Comparison of ENCODE assay signal across 25 cellular contexts in the genomic region with DNA sequence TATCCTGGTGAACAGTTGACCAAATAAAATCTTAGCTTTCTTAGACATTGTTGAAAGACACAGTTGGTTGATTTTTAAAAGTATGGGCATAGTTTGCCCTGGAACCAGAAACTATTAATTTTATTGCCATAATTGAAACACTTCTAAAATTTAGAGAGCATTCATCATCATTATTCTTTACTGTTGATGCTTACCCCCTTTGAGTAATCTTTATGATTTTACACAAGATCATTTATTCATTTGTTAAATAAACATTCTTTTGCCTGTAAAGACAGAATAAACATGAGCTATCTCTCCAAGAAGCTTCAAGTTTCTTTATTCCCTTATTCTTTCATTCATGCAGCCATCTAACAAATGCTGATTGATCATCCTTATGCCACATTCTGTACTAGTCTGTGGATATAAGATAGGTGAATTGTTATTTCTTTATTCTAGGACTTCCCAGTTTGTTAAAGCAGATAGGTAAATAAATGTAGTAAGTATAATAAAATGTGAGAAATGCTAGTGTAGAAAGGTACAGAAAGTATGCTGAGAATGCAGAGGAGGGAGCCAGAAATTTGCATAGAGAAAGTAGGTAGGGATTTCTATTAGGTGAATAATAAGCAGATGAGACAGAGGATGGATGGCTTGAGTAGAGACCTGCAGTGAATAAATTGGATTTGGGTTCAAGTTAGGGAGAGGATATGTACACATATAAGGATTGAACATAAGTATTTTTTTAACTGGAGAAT. TPM values are rescaled to one million over a fixed set of nuclear protein-coding genes. Genes with fewer than 3 reads are reported as not detected.
"Had no signal": no experiment of that assay in that cellular context is flagged by ENCODE, and none has a peak within 500 bp of the region (broad histone marks: within the 10 kb centered on the region; RNA-seq: fewer than 3 reads in every experiment).

No MANE protein-coding gene starts in this region.

- DNase-seq: activated CD4-positive, alpha-beta T cell treated with anti-CD3 and anti-CD28 coated beads for 48 hours; activated CD4-positive, alpha-beta T cell treated with anti-CD3 and anti-CD28 coated beads, Interleukin-2, amount 50 U/mL, for 4 hours; activated CD8-positive, alpha-beta memory T cell treated with anti-CD3 and anti-CD28 coated beads, Interleukin-2, amount 50 U/mL, for 48 hours; activated CD8-positive, alpha-beta T cell treated with anti-CD3 and anti-CD28 coated beads, Interleukin-2, amount 10 ng/mL, durations not matched to agents 7 days and 5 days; activated naive CD4-positive, alpha-beta T cell treated with anti-CD3 and anti-CD28 coated beads, Interleukin-2, amount 50 U/mL, for 16 hours; activated naive CD8-positive, alpha-beta T cell treated with anti-CD3 and anti-CD28 coated beads, Interleukin-2, amount 10 ng/mL, durations not matched to agents 7 days and 5 days; activated T-cell treated with anti-CD3 and anti-CD28 coated beads, Interleukin-2, amount 50 U/mL, for 1 hour; adrenal gland; anterior cingulate cortex; cerebellar nuclear complex; Karpas-422; MM.1S; NCI-H1105; NCI-H1436; NCI-H1694 treated with DMSO at 0.1 percent for 48 hours; NCI-H2029 treated with DMSO at 0.1 percent for 48 hours; NCI-H345; NCI-H510A; NCI-H526 treated with DMSO at 0.1 percent for 48 hours; SIG-M5; T-cell; WERI-Rb-1 had no signal

- ATAC-seq: activated CD8-positive, alpha-beta T cell treated with anti-CD3 and anti-CD28 coated beads, Interleukin-2, amount 10 ng/mL, durations not matched to agents 7 days and 5 days; T-cell had no signal

- H3K36me3 ChIP-seq: adrenal gland, WERI-Rb-1 had no signal

- H3K9me3 ChIP-seq: adrenal gland had no signal

- H3K27me3 ChIP-seq: adrenal gland had no signal

- H3K27ac ChIP-seq: adrenal gland, WERI-Rb-1 had no signal

- H3K4me1 ChIP-seq: adrenal gland had no signal

- H3K4me3 ChIP-seq: adrenal gland had no signal

RNA-seq across cellular contexts. Expression of gene SERTM1, which starts 8.2 kb away (rescaled TPM):
- total RNA-seq: activated CD8-positive, alpha-beta T cell treated with anti-CD3 and anti-CD28 coated beads, Interleukin-2, amount 10 ng/mL, durations not matched to agents 7 days and 5 days; activated naive CD8-positive, alpha-beta T cell treated with anti-CD3 and anti-CD28 coated beads, Interleukin-2, amount 10 ng/mL, durations not matched to agents 7 days and 5 days; cardiac septum; RPMI7951; T-cell; T-helper 2 cell treated with Interferon-gamma antibody and Interleukin-4, amounts not matched to agents 100 ng/mL and 5 ng/mL, for 36 hours had no signal
